In the genomic region with DNA sequence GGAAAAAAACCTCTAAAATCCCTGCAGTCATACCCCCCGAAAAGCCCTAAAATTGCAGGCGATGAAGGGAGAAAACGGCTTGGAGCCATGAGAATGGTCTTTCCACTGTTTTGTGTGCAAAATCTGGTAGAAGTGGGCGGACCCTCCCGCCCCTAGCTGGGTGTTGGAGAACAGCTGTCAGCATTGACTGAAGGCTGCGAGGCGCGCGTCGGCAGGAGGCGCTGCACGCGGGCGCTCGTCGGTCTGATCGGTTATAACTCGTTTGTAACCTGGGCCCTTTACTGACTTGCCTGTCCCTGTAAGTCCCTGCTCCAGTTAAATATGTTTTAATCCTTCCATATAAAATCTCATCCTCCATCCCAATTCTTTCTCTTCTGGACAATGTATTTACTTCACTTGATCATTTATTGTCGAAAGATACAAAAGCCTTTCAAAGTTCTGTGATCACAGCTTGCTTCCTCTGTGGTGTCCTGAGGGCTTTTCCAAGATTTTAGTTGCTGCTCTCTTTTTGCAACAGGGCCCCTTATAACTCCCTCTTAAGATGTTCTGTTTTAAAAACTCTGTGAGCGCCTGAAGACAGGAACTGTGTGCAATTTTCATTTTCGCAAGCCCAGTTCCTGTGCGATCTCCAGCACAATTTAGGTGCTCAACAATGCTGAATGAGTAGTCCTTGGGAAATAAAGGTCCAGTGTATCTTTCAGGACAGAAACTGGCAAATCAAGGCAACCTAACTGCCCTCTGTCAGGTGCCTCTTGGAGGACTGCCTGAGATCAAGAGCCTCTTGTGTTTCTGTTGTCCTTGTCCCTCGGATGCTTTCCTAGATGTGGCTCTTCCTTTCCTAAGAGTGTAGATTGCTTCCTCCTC, we compare ENCODE assay signal across 8 cellular contexts. TPM values are rescaled to one million over a fixed set of nuclear protein-coding genes. Genes with fewer than 3 reads are reported as not detected.
DNase-seq lines count a peak whose midpoint lies in the region.

No MANE protein-coding gene starts in this region.

- H3K9me3 ChIP-seq in endocrine pancreas (ENCODE audit: control insufficient read depth, low read length) (no peaks in the 10 kb centered on the region), mesodermal cell (ENCODE audit: control insufficient read depth, low read length) (no peaks in the 10 kb centered on the region)

- H3K9ac ChIP-seq in endocrine pancreas (ENCODE audit: control insufficient read depth, insufficient read depth, low read length) = peak overlapping the region; percentile 43

- H3K4me3 ChIP-seq in endocrine pancreas (ENCODE audit: control insufficient read depth, insufficient read depth, low read length) = peak overlapping the region; percentile 67
- peak overlapping the region; percentile 79 for H3K4me3 ChIP-seq in mesodermal cell (ENCODE audit: extremely low read depth, insufficient read depth, low read length, poor library complexity, severe bottlenecking)

- peaks cover 12% of the 10 kb centered on the region for H3K4me1 ChIP-seq in endocrine pancreas (ENCODE audit: control insufficient read depth, insufficient read depth, low read length)
- peaks cover 14% of the 10 kb centered on the region for H3K4me1 ChIP-seq in mesodermal cell (ENCODE audit: control insufficient read depth, insufficient read depth, low read length, poor library complexity, severe bottlenecking)

- peak; percentile 65 for DNase-seq in AG08396 (ENCODE audit: low spot score)
- DNase-seq in GM19238 (ENCODE audit: insufficient read length, low spot score) = peak; percentile 42
- peak; percentile 89 for DNase-seq in HT-29 (ENCODE audit: low spot score)
- peak; percentile 19 for DNase-seq in NK-92 (lab: John Stamatoyannopoulos, UW; ENCODE audit: unreplicated experiment)
- DNase-seq in activated CD8-positive, alpha-beta memory T cell treated with anti-CD3 and anti-CD28 coated beads for 4 hours (ENCODE audit: low read depth in 2 of 2) = peak; percentile 57 to 61
- DNase-seq in stimulated activated CD8-positive, alpha-beta memory T cell treated with anti-CD3 and anti-CD28 coated beads, Interleukin-15, amount 100 ng/mL, for 24 hours (ENCODE audit: low read depth) = peak; percentile 55

- 16 to 20% methylated on average over 20 to 21 of the region's 23 CpGs for WGBS in mesodermal cell (ENCODE audit: insufficient coverage in 2 of 2), 2 experiments

- no peaks in the 10 kb centered on the region for H3K36me3 ChIP-seq in endocrine pancreas (ENCODE audit: control insufficient read depth, insufficient read depth, low read length)
- H3K36me3 ChIP-seq in mesodermal cell (ENCODE audit: control insufficient read depth, insufficient read depth, low read length) = no peaks in the 10 kb centered on the region

- no peaks in the 10 kb centered on the region for H3K27me3 ChIP-seq in endocrine pancreas (ENCODE audit: control insufficient read depth, insufficient read depth, low read length)

- peak overlapping the region; percentile 82 for H3K27ac ChIP-seq in mesodermal cell (ENCODE audit: low read depth, low read length, severe bottlenecking)

RNA-seq across cellular contexts. Expression of gene HNRNPLL, which starts 0.9 kb away (rescaled TPM):
- total RNA-seq in HT-29 (2014; rRNA removed; shearing (Covaris generic)) = 24.7 and 32.4 TPM in 2 replicates
- polyA plus RNA-seq in mesodermal cell (2013, experiment 1 of 2) = 66.8 TPM
- 70.1 TPM for polyA plus RNA-seq in mesodermal cell (2013, experiment 2 of 2)

Comparison
In these comparisons a context has a peak if more than half of its experiments do, and no peak if none do; other contexts are left out.
1. Peak in every context shown above with its lines: DNase-seq, H3K4me3 ChIP-seq and H3K27ac ChIP-seq.
2. DNase-seq: peak in every context shown above with its lines; median percentile 89 in HT-29; 65 in AG08396; 59 in activated CD8-positive, alpha-beta memory T cell treated with anti-CD3 and anti-CD28 coated beads for 4 hours; 55 in stimulated activated CD8-positive, alpha-beta memory T cell treated with anti-CD3 and anti-CD28 coated beads, Interleukin-15, amount 100 ng/mL, for 24 hours; 42 in GM19238; 19 in NK-92.